ENCODE assay signal across 10 cellular contexts in the genomic region with DNA sequence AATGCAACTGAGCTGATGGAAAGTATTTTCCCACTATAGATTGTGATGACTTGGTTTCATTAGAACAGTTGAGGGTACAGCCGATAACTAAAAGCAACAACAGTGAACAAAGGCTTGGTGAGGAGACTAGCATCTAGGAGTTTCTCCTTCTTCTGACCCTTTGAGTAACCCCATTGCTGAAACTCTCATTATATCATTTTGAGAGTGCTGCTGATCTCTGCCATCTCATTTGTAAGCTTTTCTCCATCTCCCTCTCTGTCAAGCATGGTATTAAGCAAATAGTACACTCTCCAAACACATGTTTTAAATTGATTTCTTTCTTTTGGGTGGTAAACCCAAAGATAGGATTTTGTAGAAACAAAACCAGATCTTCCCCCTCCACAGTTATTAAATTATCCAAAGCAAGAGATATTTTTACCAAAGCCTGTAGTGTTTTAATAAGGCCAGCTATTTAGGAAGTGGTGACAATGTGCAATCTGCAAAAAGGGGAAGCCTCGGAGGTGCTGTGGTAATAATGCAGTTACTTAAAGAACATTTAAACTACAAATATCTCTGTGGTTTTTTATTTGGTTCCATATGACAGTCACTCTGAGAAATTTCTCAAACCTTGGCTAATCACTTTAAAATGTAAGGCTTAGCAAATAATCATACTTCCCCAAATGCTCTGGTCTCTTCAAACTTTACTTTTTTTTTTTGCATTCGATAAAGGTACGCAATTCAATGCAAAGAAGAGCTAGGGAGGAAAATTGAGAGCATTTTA.
DNase-seq lines count a peak whose midpoint lies in the region; ATAC-seq, FAIRE-seq and TF ChIP-seq lines count a peak whose summit lies in the region.
"Had no signal": no experiment of that assay in that cellular context is flagged by ENCODE, and none has a peak within 500 bp of the region (broad histone marks: within the 10 kb centered on the region; RNA-seq: fewer than 3 reads in every experiment).

No MANE protein-coding gene starts in this region.

- POLR2A ChIA-PET in activated CD8-positive, alpha-beta T cell treated with anti-CD3 and anti-CD28 coated beads for 36 hours (lab: Charles Lee), result no interaction called here

- H3K27ac Mint-ChIP-seq in activated naive CD4-positive, alpha-beta T cell treated with anti-CD3 and anti-CD28 coated beads, Interleukin-2, amount 10 ng/mL, durations not matched to agents 7 days and 5 days, result no peak overlapping the region
- H3K27ac Mint-ChIP-seq in activated CD8-positive, alpha-beta T cell treated with anti-CD3 and anti-CD28 coated beads for 36 hours, result no peak overlapping the region
- H3K27ac Mint-ChIP-seq: activated naive CD4-positive, alpha-beta T cell treated with anti-CD3 and anti-CD28 coated beads, Interleukin-2, amount 50 U/mL, for 72 hours had no signal

- ATAC-seq in GM21737 (IDR thresholded peaks at IDR 0.05; ENCODE audit: unreplicated experiment), result peak; percentile 80
- ATAC-seq in activated CD8-positive, alpha-beta T cell treated with anti-CD3 and anti-CD28 coated beads for 36 hours, result no peak
- ATAC-seq: activated naive CD4-positive, alpha-beta T cell treated with anti-CD3 and anti-CD28 coated beads, Interleukin-2, amount 50 U/mL, for 72 hours; Panc1 had no signal

- H3K27me3 Mint-ChIP-seq in activated naive CD4-positive, alpha-beta T cell treated with anti-CD3 and anti-CD28 coated beads, Interleukin-2, amount 10 ng/mL, durations not matched to agents 7 days and 5 days, result no peaks in the 10 kb centered on the region
- H3K27me3 Mint-ChIP-seq in activated CD8-positive, alpha-beta T cell treated with anti-CD3 and anti-CD28 coated beads for 36 hours, result peaks cover 2% of the 10 kb centered on the region

- in situ Hi-C loops in KBM-7 (cut with MboI; ENCODE audit: low pct_unique_long_range_greater_than_20kb, low sequenced_read_pairs) (no loop called here), G401 (cut with HindIII; ENCODE audit: low sequenced_read_pairs) (no loop called here)

- H3K4me3 Mint-ChIP-seq in activated naive CD4-positive, alpha-beta T cell treated with anti-CD3 and anti-CD28 coated beads, Interleukin-2, amount 10 ng/mL, durations not matched to agents 7 days and 5 days, result no peak overlapping the region
- H3K4me3 Mint-ChIP-seq in activated CD8-positive, alpha-beta T cell treated with anti-CD3 and anti-CD28 coated beads for 36 hours, result no peak overlapping the region

- CTCF ChIA-PET in activated naive CD4-positive, alpha-beta T cell treated with anti-CD3 and anti-CD28 coated beads, Interleukin-2, amount 10 ng/mL, durations not matched to agents 7 days and 5 days (lab: Charles Lee), result no interaction called here
- CTCF ChIA-PET in activated CD8-positive, alpha-beta T cell treated with anti-CD3 and anti-CD28 coated beads for 36 hours (lab: Charles Lee), result interaction anchor here (1.1 kb wide), 1 partner anchor 35 kb away, joined by 4 read pairs; no protein-coding TSS in a partner anchor

- H3K9me3 Mint-ChIP-seq in activated naive CD4-positive, alpha-beta T cell treated with anti-CD3 and anti-CD28 coated beads, Interleukin-2, amount 10 ng/mL, durations not matched to agents 7 days and 5 days, result no peaks in the 10 kb centered on the region
- peaks cover under 1% of the 10 kb centered on the region for H3K9me3 Mint-ChIP-seq in activated CD8-positive, alpha-beta T cell treated with anti-CD3 and anti-CD28 coated beads for 36 hours

- TF ChIP-seq POLR2A in GM12892 (IDR thresholded peaks at IDR 0.05; ENCODE audit: low read depth, low read length), result no peak

- peak; percentile 9 for FAIRE-seq in GM12892 (lab: Jason Lieb, UNC)

- intact Hi-C loops in activated CD8-positive, alpha-beta T cell treated with anti-CD3 and anti-CD28 coated beads for 36 hours (cut with micrococcal nuclease), result no loop called here

- TF ChIP-seq CTCF in activated CD8-positive, alpha-beta T cell treated with anti-CD3 and anti-CD28 coated beads for 36 hours (IDR thresholded peaks at IDR 0.05), result no peak

- no peaks in the 10 kb centered on the region for H3K36me3 Mint-ChIP-seq in activated naive CD4-positive, alpha-beta T cell treated with anti-CD3 and anti-CD28 coated beads, Interleukin-2, amount 10 ng/mL, durations not matched to agents 7 days and 5 days
- no peaks in the 10 kb centered on the region for H3K36me3 Mint-ChIP-seq in activated CD8-positive, alpha-beta T cell treated with anti-CD3 and anti-CD28 coated beads for 36 hours (ENCODE audit: low read depth)
- H3K36me3 Mint-ChIP-seq: activated naive CD4-positive, alpha-beta T cell treated with anti-CD3 and anti-CD28 coated beads, Interleukin-2, amount 50 U/mL, for 72 hours had no signal

- H3K4me1 Mint-ChIP-seq in activated naive CD4-positive, alpha-beta T cell treated with anti-CD3 and anti-CD28 coated beads, Interleukin-2, amount 10 ng/mL, durations not matched to agents 7 days and 5 days, result no peaks in the 10 kb centered on the region
- no peaks in the 10 kb centered on the region for H3K4me1 Mint-ChIP-seq in activated CD8-positive, alpha-beta T cell treated with anti-CD3 and anti-CD28 coated beads for 36 hours (ENCODE audit: low read depth)

- DNase-seq in GM12892 (ENCODE audit: insufficient read length) (no peak), KBM-7 (peak; percentile 96), germinal center (ENCODE audit: low spot score) (peak; percentile 49), NCI-H69 (lab: John Stamatoyannopoulos, UW) (no peak), G401 (ENCODE audit: low spot score) (no peak)
- no peak for DNase-seq in activated naive CD4-positive, alpha-beta T cell treated with anti-CD3 and anti-CD28 coated beads, Interleukin-2, amount 10 ng/mL, durations not matched to agents 7 days and 5 days
- DNase-seq in activated CD8-positive, alpha-beta T cell treated with anti-CD3 and anti-CD28 coated beads for 36 hours, result no peak

Comparison
In these comparisons a context has a peak if more than half of its experiments do, and no peak if none do; other contexts are left out.
1. DNase-seq: peak in KBM-7 (single experiment) and germinal center (single experiment); none in GM12892 (single experiment), activated naive CD4-positive, alpha-beta T cell treated with anti-CD3 and anti-CD28 coated beads, Interleukin-2, amount 10 ng/mL, durations not matched to agents 7 days and 5 days (single experiment), activated CD8-positive, alpha-beta T cell treated with anti-CD3 and anti-CD28 coated beads for 36 hours (single experiment), NCI-H69 (single experiment) and G401 (single experiment).